15 cellular contexts compared by ENCODE assay signal in the genomic region with DNA sequence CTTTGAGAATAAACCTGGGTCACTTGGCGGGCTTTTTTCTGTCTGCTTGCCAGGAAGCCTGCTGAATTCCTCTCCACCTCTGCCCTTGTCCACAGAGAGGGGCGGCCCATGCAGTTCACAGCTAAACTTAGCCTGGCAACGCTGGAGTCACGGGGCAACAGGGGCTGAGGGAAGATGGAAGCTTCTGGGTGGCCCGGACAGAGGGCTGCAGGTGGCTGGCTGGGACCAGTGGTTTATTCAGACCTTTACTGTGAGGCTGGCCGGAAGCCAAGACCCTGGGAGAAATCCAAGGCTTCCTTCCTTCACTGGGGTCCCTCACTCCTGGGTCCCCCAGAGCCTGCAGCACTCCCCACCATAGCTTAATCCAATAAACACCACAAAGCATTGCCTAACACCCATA. TPM values are rescaled to one million over a fixed set of nuclear protein-coding genes. Genes with fewer than 3 reads are reported as not detected.
A peak's percentile ranks its signal among the peaks of the same experiment; 100 is the strongest.
DNase-seq lines count a peak whose midpoint lies in the region; ATAC-seq and TF ChIP-seq lines count a peak whose summit lies in the region.
"Had no signal": no experiment of that assay in that cellular context is flagged by ENCODE, and none has a peak within 500 bp of the region (broad histone marks: within the 10 kb centered on the region; RNA-seq: fewer than 3 reads in every experiment).

No MANE protein-coding gene starts in this region.

- TF ChIP-seq CTCF in WTC11 (IDR thresholded peaks at IDR 0.05) (no peak), right atrium auricular region (IDR thresholded peaks at IDR 0.05) (no peak), spleen (IDR thresholded peaks at IDR 0.05 in 8 of 11, conservative IDR thresholded peaks at IDR 0.05 in 3 of 11) (no peak), GM10266 (IDR thresholded peaks at IDR 0.05; ENCODE audit: control insufficient read depth, insufficient read depth, low read depth, missing control alignments) (no peak)

- peaks cover 0 to 100% of the 10 kb centered on the region in 2 donors for H3K4me1 ChIP-seq in right atrium auricular region
- peaks cover 75 to 100% (median 93%) of the 10 kb centered on the region in 6 donors for H3K4me1 ChIP-seq in spleen

- peak overlapping the region; percentile 87 for H3K27ac Mint-ChIP-seq in activated CD4-positive, alpha-beta T cell treated with anti-CD3 and anti-CD28 coated beads for 36 hours
- 0 out of 2 replicates have a peak overlapping the region, but pooled peaks have one; percentile 55 for H3K27ac Mint-ChIP-seq in WTC11

- H3K27me3 ChIP-seq in right atrium auricular region (no peaks in the 10 kb centered on the region), spleen (replicated peaks in 1 of 7) (no peaks in the 10 kb centered on the region)

- no peaks in the 10 kb centered on the region for H3K27me3 Mint-ChIP-seq in activated CD4-positive, alpha-beta T cell treated with anti-CD3 and anti-CD28 coated beads for 36 hours
- H3K27me3 Mint-ChIP-seq in WTC11 (ENCODE audit: low read depth) = no peaks in the 10 kb centered on the region
- H3K27me3 Mint-ChIP-seq: type B pancreatic cell had no signal

- peaks cover 82% of the 10 kb centered on the region for H3K4me1 Mint-ChIP-seq in activated CD4-positive, alpha-beta T cell treated with anti-CD3 and anti-CD28 coated beads for 36 hours
- H3K4me1 Mint-ChIP-seq in WTC11 = peaks cover 93% of the 10 kb centered on the region

- peak overlapping the region; percentile 99 to 100 for H3K27ac ChIP-seq in right atrium auricular region
- H3K27ac ChIP-seq in spleen = peak overlapping the region in 6 of 8 donors; percentile 79 to 100 (median 94)

- H3K36me3 ChIP-seq in right atrium auricular region (peaks cover 25% of the 10 kb centered on the region), spleen (peaks cover 0 to 34% (median under 1%) of the 10 kb centered on the region in 6 donors)

- peaks cover 33% of the 10 kb centered on the region for H3K36me3 Mint-ChIP-seq in activated CD4-positive, alpha-beta T cell treated with anti-CD3 and anti-CD28 coated beads for 36 hours (ENCODE audit: low read depth)
- H3K36me3 Mint-ChIP-seq in WTC11 = peaks cover 5% of the 10 kb centered on the region; the same call in 1 of the 2 replicates

- POLR2A ChIA-PET in activated CD4-positive, alpha-beta T cell treated with anti-CD3 and anti-CD28 coated beads for 36 hours (lab: Charles Lee) = interaction anchor here (0.6 to 1.0 kb wide), 3 partner anchors 14 to 73 kb away, joined by 3 to 5 read pairs (median 4); no protein-coding TSS in a partner anchor
- POLR2A ChIA-PET in WTC11 (lab: Charles Lee) = interaction anchor here (1.1 kb wide), 1 partner anchor 9 kb away, joined by 3 read pairs; no protein-coding TSS in a partner anchor

- no peaks in the 10 kb centered on the region for H3K9me3 Mint-ChIP-seq in activated CD4-positive, alpha-beta T cell treated with anti-CD3 and anti-CD28 coated beads for 36 hours (ENCODE audit: low read depth)
- no peaks in the 10 kb centered on the region for H3K9me3 Mint-ChIP-seq in WTC11
- H3K9me3 Mint-ChIP-seq: type B pancreatic cell had no signal

- TF ChIP-seq POLR2A in spleen (IDR thresholded peaks at IDR 0.05) = no peak

- no peaks in the 10 kb centered on the region for H3K9me3 ChIP-seq in right atrium auricular region
- no peaks in the 10 kb centered on the region for H3K9me3 ChIP-seq in spleen
- H3K9me3 ChIP-seq: A549 had no signal

- H3K4me3 ChIP-seq in right atrium auricular region (no peak overlapping the region), spleen (no peak overlapping the region)
- H3K4me3 ChIP-seq: A549 had no signal

- no peak for DNase-seq in activated CD4-positive, alpha-beta T cell treated with anti-CD3 and anti-CD28 coated beads for 36 hours
- DNase-seq in activated CD4-positive, alpha-beta T cell treated with anti-CD3 and anti-CD28 coated beads for 48 hours = no peak
- DNase-seq in WTC11 (ENCODE audit: low spot score) (no peak), right atrium auricular region (ENCODE audit: low spot score) (no peak), spleen (peak; percentile 74), HuH-7 (ENCODE audit: low spot score) (no peak), DMS153 treated with DMSO at 0.1 percent for 48 hours (lab: John Stamatoyannopoulos, UW; ENCODE audit: unreplicated experiment) (no peak), GM10266 (ENCODE audit: extremely low spot score) (no peak)
- DNase-seq: effector memory CD4-positive, alpha-beta T cell; Karpas-422; NCI-H1694; NCI-H774; SIG-M5 had no signal

- WGBS in spleen, 5 donors = 64 to 81% (median 68%) methylated on average over 6 of the region's 6 CpGs

- H3K4me3 Mint-ChIP-seq in activated CD4-positive, alpha-beta T cell treated with anti-CD3 and anti-CD28 coated beads for 36 hours = no peak overlapping the region
- no peak overlapping the region for H3K4me3 Mint-ChIP-seq in WTC11
- H3K4me3 Mint-ChIP-seq: type B pancreatic cell had no signal

- intact Hi-C loops in activated CD4-positive, alpha-beta T cell treated with anti-CD3 and anti-CD28 coated beads for 36 hours (cut with DNase I, micrococcal nuclease) = no loop called here
- intact Hi-C loops in spleen (cut with DNase I; ENCODE audit: low total_unique reads) = no loop called here

- no peak for ATAC-seq in activated CD4-positive, alpha-beta T cell treated with anti-CD3 and anti-CD28 coated beads for 36 hours
- no peak for ATAC-seq in WTC11

- CTCF ChIA-PET in activated CD4-positive, alpha-beta T cell treated with anti-CD3 and anti-CD28 coated beads for 36 hours (lab: Charles Lee) = interaction anchor here (0.6 to 3.6 kb wide), 9 partner anchors 11 to 464 kb away, joined by 3 to 19 read pairs (median 6); a partner anchor contains a TSS
- CTCF ChIA-PET in WTC11 (lab: Charles Lee) = interaction anchor here (0.8 to 5.2 kb wide), 8 partner anchors 10 to 47 kb away, joined by 3 to 33 read pairs (median 6); a partner anchor contains a TSS

TF ChIP-seq in WTC11, 78 proteins besides CTCF, POLR2A, EP300 and RAD21 (continues in another document):
- TF ChIP-seq ZNF317 (CRISPR knock-in tag; IDR thresholded peaks at IDR 0.05; ENCODE audit: borderline replicate concordance, low read depth) = no peak
- TF ChIP-seq TCF7 (CRISPR knock-in tag; IDR thresholded peaks at IDR 0.05; ENCODE audit: low read depth) = no peak
- TF ChIP-seq, protein P1, sequence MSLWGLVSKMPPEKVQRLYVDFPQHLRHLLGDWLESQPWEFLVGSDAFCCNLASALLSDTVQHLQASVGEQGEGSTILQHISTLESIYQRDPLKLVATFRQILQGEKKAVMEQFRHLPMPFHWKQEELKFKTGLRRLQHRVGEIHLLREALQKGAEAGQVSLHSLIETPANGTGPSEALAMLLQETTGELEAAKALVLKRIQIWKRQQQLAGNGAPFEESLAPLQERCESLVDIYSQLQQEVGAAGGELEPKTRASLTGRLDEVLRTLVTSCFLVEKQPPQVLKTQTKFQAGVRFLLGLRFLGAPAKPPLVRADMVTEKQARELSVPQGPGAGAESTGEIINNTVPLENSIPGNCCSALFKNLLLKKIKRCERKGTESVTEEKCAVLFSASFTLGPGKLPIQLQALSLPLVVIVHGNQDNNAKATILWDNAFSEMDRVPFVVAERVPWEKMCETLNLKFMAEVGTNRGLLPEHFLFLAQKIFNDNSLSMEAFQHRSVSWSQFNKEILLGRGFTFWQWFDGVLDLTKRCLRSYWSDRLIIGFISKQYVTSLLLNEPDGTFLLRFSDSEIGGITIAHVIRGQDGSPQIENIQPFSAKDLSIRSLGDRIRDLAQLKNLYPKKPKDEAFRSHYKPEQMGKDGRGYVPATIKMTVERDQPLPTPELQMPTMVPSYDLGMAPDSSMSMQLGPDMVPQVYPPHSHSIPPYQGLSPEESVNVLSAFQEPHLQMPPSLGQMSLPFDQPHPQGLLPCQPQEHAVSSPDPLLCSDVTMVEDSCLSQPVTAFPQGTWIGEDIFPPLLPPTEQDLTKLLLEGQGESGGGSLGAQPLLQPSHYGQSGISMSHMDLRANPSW (CRISPR knock-in tag; conservative IDR thresholded peaks at IDR 0.05; ENCODE audit: low read depth) = no peak
- TF ChIP-seq ETV6 (CRISPR knock-in tag; IDR thresholded peaks at IDR 0.05) = no peak
- no peak for TF ChIP-seq ZNF416 (CRISPR knock-in tag; IDR thresholded peaks at IDR 0.05)
- TF ChIP-seq EMX1 (CRISPR knock-in tag; IDR thresholded peaks at IDR 0.05) = no peak
- TF ChIP-seq ZNF219 (CRISPR knock-in tag; IDR thresholded peaks at IDR 0.05; ENCODE audit: borderline replicate concordance) = no peak
- TF ChIP-seq, protein P2, sequence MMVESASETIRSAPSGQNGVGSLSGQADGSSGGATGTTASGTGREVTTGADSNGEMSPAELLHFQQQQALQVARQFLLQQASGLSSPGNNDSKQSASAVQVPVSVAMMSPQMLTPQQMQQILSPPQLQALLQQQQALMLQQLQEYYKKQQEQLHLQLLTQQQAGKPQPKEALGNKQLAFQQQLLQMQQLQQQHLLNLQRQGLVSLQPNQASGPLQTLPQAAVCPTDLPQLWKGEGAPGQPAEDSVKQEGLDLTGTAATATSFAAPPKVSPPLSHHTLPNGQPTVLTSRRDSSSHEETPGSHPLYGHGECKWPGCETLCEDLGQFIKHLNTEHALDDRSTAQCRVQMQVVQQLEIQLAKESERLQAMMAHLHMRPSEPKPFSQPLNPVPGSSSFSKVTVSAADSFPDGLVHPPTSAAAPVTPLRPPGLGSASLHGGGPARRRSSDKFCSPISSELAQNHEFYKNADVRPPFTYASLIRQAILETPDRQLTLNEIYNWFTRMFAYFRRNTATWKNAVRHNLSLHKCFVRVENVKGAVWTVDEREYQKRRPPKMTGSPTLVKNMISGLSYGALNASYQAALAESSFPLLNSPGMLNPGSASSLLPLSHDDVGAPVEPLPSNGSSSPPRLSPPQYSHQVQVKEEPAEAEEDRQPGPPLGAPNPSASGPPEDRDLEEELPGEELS (CRISPR knock-in tag; IDR thresholded peaks at IDR 0.05) = no peak
- no peak for TF ChIP-seq NR1H2 (CRISPR knock-in tag; IDR thresholded peaks at IDR 0.05)
- no peak for TF ChIP-seq NFE2L1 (CRISPR knock-in tag; IDR thresholded peaks at IDR 0.05)

RNA-seq across cellular contexts. Expression of a gene that starts 17.0 kb away (rescaled TPM):
- 10 to 100 TPM; 20.3 to 21.6 TPM for total RNA-seq in activated CD4-positive, alpha-beta T cell treated with anti-CD3 and anti-CD28 coated beads for 36 hours
- total RNA-seq in WTC11 (2021) (13.0 to 16.8 TPM (median 13.4 TPM) in 3 replicates), right atrium auricular region (10 to 100 TPM; 56.2 to 62.5 TPM), spleen (10 to 100 TPM; 21.6 to 37.8 (median 32.3) TPM)
- 1 to 10 TPM; 7.2 to 9.5 (median 8.5) TPM for polyA plus RNA-seq in spleen

RNA-seq across cellular contexts. Expression of a gene that starts 32.4 kb away (rescaled TPM):
- under 1 TPM; 0.60 to 0.64 TPM for total RNA-seq in activated CD4-positive, alpha-beta T cell treated with anti-CD3 and anti-CD28 coated beads for 36 hours
- total RNA-seq in WTC11 (2021) (0.92 to 1.1 TPM (median 1.0 TPM) in 3 replicates), right atrium auricular region (1 to 10 TPM; 3.5 to 4.8 TPM), spleen (1 to 10 TPM in 1 of 7 donors, under 1 TPM in 5, not detected in 1; 0.37 to 1.4 (median 0.46) TPM)
- polyA plus RNA-seq in spleen = under 1 TPM; 0.10 to 0.36 (median 0.15) TPM

RNA-seq across cellular contexts. Expression of a gene that starts 52.2 kb away (rescaled TPM):
- 1 to 10 TPM; 2.1 to 2.8 TPM for total RNA-seq in activated CD4-positive, alpha-beta T cell treated with anti-CD3 and anti-CD28 coated beads for 36 hours
- total RNA-seq in WTC11 (2021) = 10.7 to 18.7 TPM (median 17.6 TPM) in 3 replicates
- total RNA-seq in right atrium auricular region = under 1 TPM; 0.55 to 0.63 TPM
- 1 to 10 TPM in 1 of 7 donors, under 1 TPM in 6; 0.32 to 1.4 (median 0.77) TPM for total RNA-seq in spleen
- polyA plus RNA-seq in spleen = under 1 TPM; 0.91 to 0.99 (median 0.91) TPM
